ENCODE assay signal across 8 cellular contexts in the genomic region with DNA sequence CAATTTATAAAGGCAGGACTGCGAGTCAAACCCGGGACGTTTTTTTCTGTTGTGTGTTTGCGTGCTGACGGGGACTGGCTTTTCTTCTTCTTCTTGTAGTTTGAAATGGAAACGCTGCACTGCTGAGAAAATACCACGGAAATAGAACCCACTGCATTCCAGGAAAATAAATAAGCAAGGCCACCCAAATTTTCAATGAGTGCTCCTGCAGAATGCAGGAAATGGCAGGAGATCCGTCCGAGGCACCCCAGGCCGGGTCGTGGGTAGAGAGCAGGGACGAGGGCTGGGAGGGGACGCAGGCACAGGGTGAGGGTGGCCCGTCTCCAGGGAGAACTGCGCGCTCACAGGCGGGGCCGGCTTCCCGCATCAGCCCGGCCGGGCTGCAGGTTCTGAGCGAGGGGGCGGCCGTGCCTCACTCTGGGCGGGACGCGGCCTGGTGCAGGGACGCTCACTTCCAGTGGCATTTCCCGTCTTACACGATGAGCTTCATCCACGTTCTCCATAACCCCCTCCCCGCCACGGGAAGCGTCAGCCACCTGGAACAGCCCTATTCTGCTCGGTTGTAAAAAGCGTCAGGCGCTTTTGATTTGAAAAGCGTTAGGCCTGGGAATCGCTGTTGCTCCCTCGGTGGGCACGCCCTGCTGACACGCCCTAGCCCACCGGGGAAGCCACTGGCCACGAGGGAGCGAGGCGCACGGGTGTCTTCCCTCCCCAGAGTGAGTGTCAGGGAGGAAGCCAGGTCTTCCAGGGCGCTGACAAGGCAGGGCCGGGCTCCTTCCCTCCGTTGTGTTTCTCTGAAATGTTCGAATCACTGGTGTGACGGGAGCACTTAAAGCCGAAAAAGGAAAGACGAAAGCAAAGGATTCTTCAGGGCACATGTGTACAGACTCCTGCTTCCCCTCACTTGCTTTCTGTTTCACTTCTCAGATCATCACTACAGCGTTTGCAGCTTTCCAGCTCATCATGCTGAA. TPM values are rescaled to one million over a fixed set of nuclear protein-coding genes. Genes with fewer than 3 reads are reported as not detected.
DNase-seq lines count a peak whose midpoint lies in the region; ATAC-seq and TF ChIP-seq lines count a peak whose summit lies in the region.

No MANE protein-coding gene starts in this region.

- TF ChIP-seq POLR2A in stomach (IDR thresholded peaks at IDR 0.05), result no peak

- no peaks in the 10 kb centered on the region for H3K36me3 Mint-ChIP-seq in activated T-helper 17 cell treated with anti-CD3 and anti-CD28 coated beads, Interleukin-2, amount 50 U/mL, for 72 hours (ENCODE audit: low read depth)
- no peaks in the 10 kb centered on the region for H3K36me3 Mint-ChIP-seq in nephron (ENCODE audit: low read depth)

- peaks cover 11 to 29% (median 22%) of the 10 kb centered on the region in 4 donors for H3K4me1 ChIP-seq in stomach

- H3K4me1 Mint-ChIP-seq in activated T-helper 17 cell treated with anti-CD3 and anti-CD28 coated beads, Interleukin-2, amount 50 U/mL, for 72 hours, result peaks cover 8% of the 10 kb centered on the region
- peaks cover 13% of the 10 kb centered on the region for H3K4me1 Mint-ChIP-seq in nephron

- H3K27ac ChIP-seq in stomach, result peak overlapping the region; percentile 64 to 94 (median 91)

- no peaks in the 10 kb centered on the region for H3K9me3 ChIP-seq in stomach

- H3K9me3 Mint-ChIP-seq in activated T-helper 17 cell treated with anti-CD3 and anti-CD28 coated beads, Interleukin-2, amount 50 U/mL, for 72 hours, result no peaks in the 10 kb centered on the region
- H3K9me3 Mint-ChIP-seq in nephron, result no peaks in the 10 kb centered on the region

- H3K27me3 Mint-ChIP-seq in activated T-helper 17 cell treated with anti-CD3 and anti-CD28 coated beads, Interleukin-2, amount 50 U/mL, for 72 hours, result peaks cover 4% of the 10 kb centered on the region
- H3K27me3 Mint-ChIP-seq in nephron (ENCODE audit: low read depth), result peaks cover 80% of the 10 kb centered on the region

- peak overlapping the region; percentile 100 for H3K4me3 Mint-ChIP-seq in activated T-helper 17 cell treated with anti-CD3 and anti-CD28 coated beads, Interleukin-2, amount 50 U/mL, for 72 hours
- peak overlapping the region; percentile 87 to 94 (median 90) for H3K4me3 Mint-ChIP-seq in nephron

- 1 to 2% (median 1%) methylated on average over 25 to 55 of the region's 55 CpGs for WGBS in stomach, 5 donors

- H3K27ac Mint-ChIP-seq in activated T-helper 17 cell treated with anti-CD3 and anti-CD28 coated beads, Interleukin-2, amount 50 U/mL, for 72 hours, result peak overlapping the region; percentile 98
- peak overlapping the region; percentile 22 to 85 (median 80) for H3K27ac Mint-ChIP-seq in nephron

- ATAC-seq in HG02885 (IDR thresholded peaks at IDR 0.05; ENCODE audit: poor library complexity, unreplicated experiment), result peak; percentile 88
- peak; percentile 94 for ATAC-seq in activated T-helper 17 cell treated with anti-CD3 and anti-CD28 coated beads, Interleukin-2, amount 50 U/mL, for 72 hours (replicated peaks)

- TF ChIP-seq CTCF in fibroblast of pulmonary artery (IDR thresholded peaks at IDR 0.05; ENCODE audit: low read length, missing control alignments), result no peak
- no peak for TF ChIP-seq CTCF in nephron (IDR thresholded peaks at IDR 0.05; ENCODE audit: unreplicated experiment in 3 of 3)
- TF ChIP-seq CTCF in stomach (IDR thresholded peaks at IDR 0.05), result no peak

- H3K27me3 ChIP-seq in stomach, result peaks cover 0 to 6% (median 0%) of the 10 kb centered on the region in 3 donors

- DNase-seq in NCI-H510A treated with DMSO at 0.1 percent for 48 hours (lab: John Stamatoyannopoulos, UW), result peak; percentile 1
- no peak for DNase-seq in NCI-H510A (lab: John Stamatoyannopoulos, UW)
- DNase-seq in NOMO-1 (lab: John Stamatoyannopoulos, UW; ENCODE audit: unreplicated experiment in 2 of 2), result peak; percentile 64 to 86
- peak; percentile 67 for DNase-seq in fibroblast of pulmonary artery (ENCODE audit: low read depth)
- peak; percentile 61 for DNase-seq in stomach

- H3K4me3 ChIP-seq in fibroblast of pulmonary artery (replicated peaks; ENCODE audit: low read depth, low read length), result peak overlapping the region; percentile 56
- peak overlapping the region; percentile 48 to 71 (median 59) for H3K4me3 ChIP-seq in stomach

- no peak for TF ChIP-seq EP300 in stomach (IDR thresholded peaks at IDR 0.05)

- intact Hi-C loops in stomach (cut with DNase I; ENCODE audit: low total_unique reads), result loop anchor here (10.0 kb wide), 1 partner anchor 674 kb away; a partner anchor contains a TSS

- no peaks in the 10 kb centered on the region for H3K36me3 ChIP-seq in stomach

RNA-seq across cellular contexts. Expression of a gene that starts 17.9 kb away (rescaled TPM):
- 10 to 100 TPM; 44.1 to 46.9 TPM for total RNA-seq in activated T-helper 17 cell treated with anti-CD3 and anti-CD28 coated beads, Interleukin-2, amount 50 U/mL, for 72 hours
- total RNA-seq in stomach, result 10 to 100 TPM in 4 of 5 donors, 1 to 10 TPM in 1; 6.7 to 39.7 (median 20.3) TPM
- 1 to 10 TPM; 5.3 to 8.9 (median 8.5) TPM for polyA plus RNA-seq in stomach

RNA-seq across cellular contexts. Expression of a gene that starts 54.0 kb away (rescaled TPM):
- total RNA-seq in activated T-helper 17 cell treated with anti-CD3 and anti-CD28 coated beads, Interleukin-2, amount 50 U/mL, for 72 hours, result 1 to 10 TPM; 1.8 to 2.4 TPM
- total RNA-seq in stomach, result 10 to 100 TPM in 1 of 5 donors, 1 to 10 TPM in 2, not detected in 2; 2.9 to 46.1 (median 4.8) TPM
- polyA plus RNA-seq in stomach, result under 1 TPM in 1 of 3 donors, not detected in 2; 0.31 TPM
